14 cellular contexts compared by ENCODE assay signal in the genomic region with DNA sequence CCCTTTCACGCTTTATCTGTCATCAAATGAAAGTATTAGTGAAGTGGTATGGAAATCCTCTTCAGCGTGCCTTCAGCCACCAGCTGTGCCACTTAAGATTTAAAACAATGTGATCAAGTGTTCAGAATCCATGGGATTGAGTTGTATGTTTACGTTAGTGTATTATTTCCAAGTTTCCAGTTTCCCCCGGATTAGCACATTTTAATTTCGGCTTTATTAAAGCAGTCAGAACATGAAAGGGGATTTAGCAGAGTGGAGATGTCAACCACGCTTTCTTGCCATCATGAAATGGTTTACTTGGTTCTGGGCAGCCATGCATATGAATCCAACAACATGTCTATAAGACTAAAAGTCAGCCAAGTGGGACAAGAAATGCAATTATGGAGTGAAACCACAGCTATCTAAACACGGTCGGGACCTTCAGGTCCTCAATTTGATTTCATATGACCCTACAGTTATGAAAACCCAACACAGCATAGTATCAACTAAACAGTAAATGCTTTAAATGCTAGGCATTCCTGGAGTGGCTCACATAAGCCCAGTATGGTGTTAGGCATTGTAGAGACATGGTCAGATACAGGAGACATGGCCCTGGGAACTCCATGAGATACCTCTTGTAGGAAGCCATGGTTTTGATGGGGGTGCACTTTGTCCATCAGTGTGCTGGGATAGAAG.
A peak's percentile ranks its signal among the peaks of the same experiment; 100 is the strongest.
DNase-seq lines count a peak whose midpoint lies in the region; ATAC-seq lines count a peak whose summit lies in the region.
"Had no signal": no experiment of that assay in that cellular context is flagged by ENCODE, and none has a peak within 500 bp of the region (broad histone marks: within the 10 kb centered on the region; RNA-seq: fewer than 3 reads in every experiment).

No MANE protein-coding gene starts in this region.

- DNase-seq in Daoy (ENCODE audit: low read depth) (peak; percentile 22), SJCRH30 (peak; percentile 49 to 82), glomerular visceral epithelial cell (ENCODE audit: extremely low spot score) (peak; percentile 64), NCI-H1694 treated with DMSO at 0.1 percent for 48 hours (lab: John Stamatoyannopoulos, UW) (no peak)
- no peak for DNase-seq in NK-92 treated with Interleukin-12 subunit alpha and Interleukin-12 subunit beta, amount 100 ng/mL, for 24 hours (lab: John Stamatoyannopoulos, UW)
- DNase-seq in stimulated activated CD4-positive, alpha-beta T cell treated with anti-CD3 and anti-CD28 coated beads, Interleukin-4, amount 100 ng/mL, for 4 hours: no peak
- DNase-seq: activated CD8-positive, alpha-beta T cell treated with anti-CD3 and anti-CD28 coated beads, Interleukin-2, amount 10 ng/mL, durations not matched to agents 7 days and 5 days; effector CD4-positive, alpha-beta T cell; immature natural killer cell; NCI-H2171 treated with DMSO at 0.1 percent for 48 hours had no signal

- H3K4me1 ChIP-seq in SJCRH30 (peaks cover 54% of the 10 kb centered on the region), skeletal muscle satellite cell (ENCODE audit: control insufficient read depth, insufficient read depth, low read length) (peaks cover 46% of the 10 kb centered on the region)
- H3K4me1 ChIP-seq: parathyroid adenoma had no signal

- no peak for ATAC-seq in GM18498 (IDR thresholded peaks at IDR 0.05; ENCODE audit: unreplicated experiment)
- ATAC-seq: activated CD8-positive, alpha-beta T cell treated with anti-CD3 and anti-CD28 coated beads, Interleukin-2, amount 10 ng/mL, durations not matched to agents 7 days and 5 days had no signal

- H3K36me3 ChIP-seq in SJCRH30 (no peaks in the 10 kb centered on the region), skeletal muscle satellite cell (ENCODE audit: insufficient read depth, low read length) (no peaks in the 10 kb centered on the region)
- H3K36me3 ChIP-seq: thoracic aorta had no signal

- H3K9me3 ChIP-seq in SJCRH30 (replicated peaks) (no peaks in the 10 kb centered on the region; the same call in 1 of the 2 replicates), skeletal muscle satellite cell (replicated peaks; ENCODE audit: low read length) (no peaks in the 10 kb centered on the region)
- H3K9me3 ChIP-seq: thoracic aorta had no signal

- peak overlapping the region; percentile 83 for H3K27ac ChIP-seq in SJCRH30
- H3K27ac ChIP-seq: parathyroid adenoma had no signal

- H3K27me3 ChIP-seq in SJCRH30 (no peaks in the 10 kb centered on the region), skeletal muscle satellite cell (ENCODE audit: control insufficient read depth, insufficient read depth, low read length) (no peaks in the 10 kb centered on the region)

- peak overlapping the region; percentile 76 for H3K4me2 ChIP-seq in skeletal muscle satellite cell (ENCODE audit: low read length)

- H3K9ac ChIP-seq in skeletal muscle satellite cell (ENCODE audit: low read depth, low read length): peak overlapping the region; percentile 56
- H3K9ac ChIP-seq: parathyroid adenoma had no signal

- no peak overlapping the region for H3K4me3 ChIP-seq in SJCRH30
- H3K4me3 ChIP-seq in skeletal muscle satellite cell (ENCODE audit: low read length): no peak overlapping the region
- H3K4me3 ChIP-seq: thoracic aorta had no signal

Comparison
In these comparisons a context has a peak if more than half of its experiments do, and no peak if none do; other contexts are left out.
1. DNase-seq: peak in Daoy (single experiment), SJCRH30 (2 of 2) and glomerular visceral epithelial cell (single experiment); none in NK-92 treated with Interleukin-12 subunit alpha and Interleukin-12 subunit beta, amount 100 ng/mL, for 24 hours (single experiment), NCI-H1694 treated with DMSO at 0.1 percent for 48 hours (single experiment) and stimulated activated CD4-positive, alpha-beta T cell treated with anti-CD3 and anti-CD28 coated beads, Interleukin-4, amount 100 ng/mL, for 4 hours (0 of 2).